Comparison of ENCODE assay signal across 8 cellular contexts in the genomic region with DNA sequence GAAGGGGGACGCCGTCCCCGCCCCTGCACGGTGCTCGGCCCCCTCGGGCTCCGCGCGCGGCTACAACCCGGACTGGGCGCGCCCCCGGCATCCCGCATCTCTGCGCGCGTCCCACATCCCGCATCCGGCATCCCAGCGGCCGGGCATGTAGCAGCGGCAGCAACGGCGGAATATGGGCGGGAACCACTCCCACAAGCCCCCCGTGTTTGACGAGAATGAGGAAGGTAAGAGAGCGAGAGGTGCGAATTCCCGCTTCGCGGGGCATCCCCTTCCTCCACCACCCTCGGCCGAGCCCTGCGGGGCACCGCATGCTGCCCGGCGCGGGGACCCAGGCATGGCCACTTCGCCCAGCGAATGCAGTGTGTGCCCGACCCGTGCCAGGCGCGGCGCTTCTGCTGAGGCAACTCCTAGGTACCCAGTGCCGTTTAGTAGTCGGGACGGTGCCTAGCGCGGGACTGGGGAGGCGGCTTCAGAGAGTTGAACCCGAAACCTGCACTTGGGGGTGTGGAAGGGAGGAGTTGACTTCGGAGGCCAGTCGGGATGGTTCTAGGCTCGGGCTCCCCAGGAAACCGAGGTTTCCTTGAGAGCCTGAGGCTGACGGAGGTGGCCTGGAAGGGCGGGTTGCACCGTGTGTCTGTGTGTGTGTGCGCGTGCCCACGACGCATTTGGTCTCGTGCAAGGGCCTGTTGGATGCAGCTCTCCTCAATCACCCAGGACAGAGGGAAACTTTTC. TPM values are rescaled to one million over a fixed set of nuclear protein-coding genes. Genes with fewer than 3 reads are reported as not detected.
DNase-seq lines count a peak whose midpoint lies in the region; ATAC-seq and TF ChIP-seq lines count a peak whose summit lies in the region.

No MANE protein-coding gene starts in this region.

- no peaks in the 10 kb centered on the region for H3K36me3 Mint-ChIP-seq in activated B cell treated with CpG ODN at 0.5 μM for 24 hours (ENCODE audit: low read depth)

- H3K4me3 Mint-ChIP-seq in activated B cell treated with CpG ODN at 0.5 μM for 24 hours, result peak overlapping the region; percentile 63

- peaks cover 17% of the 10 kb centered on the region for H3K4me1 Mint-ChIP-seq in activated B cell treated with CpG ODN at 0.5 μM for 24 hours

- H3K27ac ChIP-seq in right atrium auricular region (no peak overlapping the region), WERI-Rb-1 (no peak overlapping the region)

- H3K9me3 ChIP-seq in right atrium auricular region (no peaks in the 10 kb centered on the region), WERI-Rb-1 (ENCODE audit: severe bottlenecking) (no peaks in the 10 kb centered on the region)

- ATAC-seq in activated B cell treated with CpG ODN at 0.5 μM for 24 hours (ENCODE audit: low read depth) (no peak), sciatic nerve (peak; percentile 34)

- no peaks in the 10 kb centered on the region for H3K36me3 ChIP-seq in right atrium auricular region
- H3K36me3 ChIP-seq in WERI-Rb-1, result no peaks in the 10 kb centered on the region

- POLR2A ChIA-PET in activated B cell treated with CpG ODN at 0.5 μM for 24 hours (lab: Charles Lee), result no interaction called here

- peaks cover 0 to 6% of the 10 kb centered on the region in 2 donors for H3K27me3 ChIP-seq in right atrium auricular region
- H3K27me3 ChIP-seq in WERI-Rb-1 (ENCODE audit: insufficient read depth, low read depth, severe bottlenecking), result no peaks in the 10 kb centered on the region

- H3K4me3 ChIP-seq in GM08714 (ENCODE audit: low read length) (peak overlapping the region; percentile 10; the same call in 1 of the 2 replicates), right atrium auricular region (peak overlapping the region; percentile 38 to 54), WERI-Rb-1 (ENCODE audit: low read depth, low read length) (no peak overlapping the region)

- peaks cover 31% of the 10 kb centered on the region for H3K27me3 Mint-ChIP-seq in activated B cell treated with CpG ODN at 0.5 μM for 24 hours

- no peak for DNase-seq in activated B cell treated with CpG ODN at 0.5 μM for 24 hours
- DNase-seq in right atrium auricular region (ENCODE audit: low spot score), result no peak
- no peak for DNase-seq in sciatic nerve (ENCODE audit: low spot score)
- no peak for DNase-seq in WERI-Rb-1
- DNase-seq in NCI-H1105 (lab: John Stamatoyannopoulos, UW), result no peak
- no peak for DNase-seq in NCI-H2171 (lab: John Stamatoyannopoulos, UW)
- DNase-seq in stimulated activated CD4-positive, alpha-beta T cell treated with anti-CD3 and anti-CD28 coated beads, Interleukin-1b, Interleukin-23, amount 100 ng/mL, for 48 hours, result no peak

- no peaks in the 10 kb centered on the region for H3K9me3 Mint-ChIP-seq in activated B cell treated with CpG ODN at 0.5 μM for 24 hours

- CTCF ChIA-PET in activated B cell treated with CpG ODN at 0.5 μM for 24 hours (lab: Charles Lee), result no interaction called here

- no peak overlapping the region for H3K27ac Mint-ChIP-seq in activated B cell treated with CpG ODN at 0.5 μM for 24 hours

- intact Hi-C loops in activated B cell treated with CpG ODN at 0.5 μM for 24 hours (cut with micrococcal nuclease), result loop anchor here (2.0 to 5.0 kb wide), 2 partner anchors 190 to 409 kb away; no protein-coding TSS in a partner anchor
- intact Hi-C loops in sciatic nerve (cut with DNase I), result no loop called here

- peaks cover 0 to 19% of the 10 kb centered on the region in 2 donors for H3K4me1 ChIP-seq in right atrium auricular region

- TF ChIP-seq CTCF in activated B cell treated with CpG ODN at 0.5 μM for 24 hours (IDR thresholded peaks at IDR 0.05), result no peak
- TF ChIP-seq CTCF in right atrium auricular region (IDR thresholded peaks at IDR 0.05), result no peak
- TF ChIP-seq CTCF in WERI-Rb-1 (IDR thresholded peaks at IDR 0.05; ENCODE audit: low read depth, low read length), result no peak

RNA-seq across cellular contexts. Expression of gene STK32B, which starts 0.6 kb away (rescaled TPM):
- total RNA-seq in activated B cell treated with CpG ODN at 0.5 μM for 24 hours (0.20 TPM in 1 of 2 replicates, not detected in the other), right atrium auricular region (under 1 TPM; 0.31 to 0.59 TPM), sciatic nerve (1.6 TPM)

RNA-seq across cellular contexts. Expression of gene CYTL1, which starts 32.6 kb away (rescaled TPM):
- total RNA-seq in activated B cell treated with CpG ODN at 0.5 μM for 24 hours (not detected in 2 replicates), right atrium auricular region (not detected), sciatic nerve (8.3 TPM)
